13 cellular contexts compared by ENCODE assay signal in the genomic region with DNA sequence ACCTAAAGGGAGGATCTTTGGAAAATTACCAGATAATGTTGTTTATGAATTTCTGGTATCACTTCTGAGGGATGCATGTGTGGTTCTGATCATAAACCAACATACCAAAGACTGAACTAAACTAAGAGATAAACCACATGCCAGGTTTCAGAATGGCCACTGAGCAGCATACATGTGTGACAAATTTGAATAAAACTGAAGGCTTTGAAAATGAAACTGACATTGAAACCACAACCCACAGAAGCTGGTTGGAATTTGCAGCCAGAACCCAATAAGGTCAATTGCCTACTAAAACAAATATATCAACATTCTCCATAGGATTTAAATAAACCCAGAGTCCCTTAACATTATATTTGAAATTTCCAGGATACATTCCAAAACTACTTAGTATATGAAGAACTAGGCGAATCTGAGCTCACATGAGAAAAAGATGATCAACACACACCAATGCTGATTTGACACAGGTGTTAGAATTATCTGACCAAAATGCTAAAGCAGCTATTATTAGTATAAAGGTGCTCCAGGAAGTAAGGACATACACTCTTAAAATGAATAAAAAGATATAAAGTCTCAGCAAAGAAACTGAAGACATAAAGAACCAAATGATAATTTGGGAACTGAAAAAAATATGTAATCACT.
A peak's percentile ranks its signal among the peaks of the same experiment; 100 is the strongest.
DNase-seq lines count a peak whose midpoint lies in the region; ATAC-seq and TF ChIP-seq lines count a peak whose summit lies in the region.
"Had no signal": no experiment of that assay in that cellular context is flagged by ENCODE, and none has a peak within 500 bp of the region (broad histone marks: within the 10 kb centered on the region; RNA-seq: fewer than 3 reads in every experiment).

No MANE protein-coding gene starts in this region.

- H3K9ac ChIP-seq in colonic mucosa (ENCODE audit: low read depth in 2 of 2, low read length in 2 of 2), result no peak overlapping the region

- TF ChIP-seq POLR2A in uterus (IDR thresholded peaks at IDR 0.05), result no peak

- ATAC-seq in GM21360 (IDR thresholded peaks at IDR 0.05; ENCODE audit: unreplicated experiment) (peak; percentile 91), HG03175 (IDR thresholded peaks at IDR 0.05; ENCODE audit: unreplicated experiment) (peak; percentile 99)
- ATAC-seq: K562 had no signal

- POLR2A ChIA-PET in RWPE1 (lab: Yijun Ruan, JAX; ENCODE audit: low non-redundant PET), result no interaction called here

- TF ChIP-seq CTCF in GM12865 (IDR thresholded peaks at IDR 0.05; ENCODE audit: insufficient read depth, low read depth, low read length, missing control alignments), result no peak
- no peak for TF ChIP-seq CTCF in astrocyte of the cerebellum (IDR thresholded peaks at IDR 0.05; ENCODE audit: low read depth, low read length, missing control alignments)
- no peak for TF ChIP-seq CTCF in RWPE1 (conservative IDR thresholded peaks at IDR 0.05; ENCODE audit: low read depth)
- TF ChIP-seq CTCF in uterus (IDR thresholded peaks at IDR 0.05), result no peak
- TF ChIP-seq CTCF in colonic mucosa (IDR thresholded peaks at IDR 0.05), result no peak

- H3K27ac ChIP-seq in RWPE1 (no peak overlapping the region), uterus (no peak overlapping the region), colonic mucosa (no peak overlapping the region)
- H3K27ac ChIP-seq: sigmoid colon, tibial nerve had no signal

- no peak overlapping the region for H3K4me3 ChIP-seq in GM12865 (ENCODE audit: low read depth, low read length)
- H3K4me3 ChIP-seq in astrocyte of the cerebellum (ENCODE audit: low read depth, low read length), result no peak overlapping the region
- no peak overlapping the region for H3K4me3 ChIP-seq in uterus
- no peak overlapping the region for H3K4me3 ChIP-seq in colonic mucosa
- H3K4me3 ChIP-seq: K562, sigmoid colon, tibial nerve had no signal

- H3K4me1 ChIP-seq in uterus (no peaks in the 10 kb centered on the region), colonic mucosa (no peaks in the 10 kb centered on the region)
- H3K4me1 ChIP-seq: sigmoid colon, tibial nerve had no signal

- in situ Hi-C loops in astrocyte of the cerebellum (cut with HindIII; ENCODE audit: low sequenced_read_pairs), result no loop called here

- H3K27me3 ChIP-seq in uterus (no peaks in the 10 kb centered on the region), colonic mucosa (no peaks in the 10 kb centered on the region)
- H3K27me3 ChIP-seq: sigmoid colon, tibial nerve had no signal

- CTCF ChIA-PET in RWPE1 (lab: Yijun Ruan, JAX), result interaction anchor here (0.5 kb wide), 1 partner anchor 26 kb away, joined by 3 read pairs; no protein-coding TSS in a partner anchor

- H3K9me3 ChIP-seq in uterus, result no peaks in the 10 kb centered on the region
- no peaks in the 10 kb centered on the region for H3K9me3 ChIP-seq in colonic mucosa

- H3K36me3 ChIP-seq in uterus, result no peaks in the 10 kb centered on the region
- H3K36me3 ChIP-seq in colonic mucosa, result no peaks in the 10 kb centered on the region
- H3K36me3 ChIP-seq: sigmoid colon, tibial nerve had no signal

- intact Hi-C loops in uterus (cut with DNase I; ENCODE audit: low total_unique reads) (no loop called here), colonic mucosa (cut with DNase I) (no loop called here)

- DNase-seq in GM12865 (ENCODE audit: low read depth) (peak; percentile 89), astrocyte of the cerebellum (ENCODE audit: low read depth) (peak; percentile 45), NCI-H2196 (lab: John Stamatoyannopoulos, UW; ENCODE audit: unreplicated experiment) (no peak), RWPE1 (ENCODE audit: low spot score) (no peak), uterus (no peak), colonic mucosa (no peak)
- DNase-seq: aorta, COR-L47, sigmoid colon had no signal

Comparison
In these comparisons a context has a peak if more than half of its experiments do, and no peak if none do; other contexts are left out.
1. DNase-seq: peak in GM12865 (single experiment) and astrocyte of the cerebellum (single experiment); none in NCI-H2196 (single experiment), RWPE1 (single experiment), uterus (0 of 2) and colonic mucosa (single experiment).